ENCODE assay signal across 8 cellular contexts in the genomic region with DNA sequence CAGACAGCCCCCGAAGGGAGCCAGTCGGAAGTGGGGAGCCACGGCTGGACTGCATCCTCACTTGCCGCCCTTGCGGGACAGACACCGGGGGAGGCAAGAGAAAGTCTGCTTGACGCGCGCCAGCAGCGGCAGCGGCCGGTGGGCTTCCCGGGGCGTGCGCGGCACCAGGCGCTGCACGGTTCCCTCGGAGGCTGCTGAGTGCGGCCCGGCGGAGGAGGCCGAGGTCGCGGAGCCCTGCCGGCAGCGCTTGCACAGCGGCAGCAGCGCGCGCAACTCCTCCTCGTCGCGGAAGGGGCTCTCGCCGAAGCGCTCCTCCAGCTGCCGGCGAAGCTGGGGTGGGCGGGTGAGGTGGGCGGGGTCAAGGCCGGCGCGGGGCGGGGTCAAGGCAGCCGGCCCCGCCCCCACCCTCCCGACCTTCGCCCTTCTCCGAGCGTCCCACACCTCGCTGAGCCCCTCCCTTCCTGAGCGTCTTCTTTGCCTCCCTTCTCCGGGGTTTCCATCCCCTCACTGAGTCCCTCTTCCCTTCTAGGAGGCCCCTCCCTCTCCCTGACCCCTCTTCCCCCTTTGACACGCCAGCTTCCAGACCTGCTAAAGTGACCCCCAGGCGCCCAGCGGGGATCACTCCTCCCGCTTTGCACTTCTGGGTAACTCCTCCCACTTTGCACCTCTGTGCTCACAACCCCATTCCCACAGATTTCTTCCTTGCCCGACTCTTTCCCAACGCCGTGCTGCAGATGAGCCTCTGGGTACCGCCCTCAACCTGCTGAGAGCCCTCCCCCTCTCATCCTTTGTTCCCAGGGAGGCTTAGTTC. TPM values are rescaled to one million over a fixed set of nuclear protein-coding genes. Genes with fewer than 3 reads are reported as not detected.
A peak's percentile ranks its signal among the peaks of the same experiment; 100 is the strongest.
DNase-seq lines count a peak whose midpoint lies in the region; ATAC-seq and TF ChIP-seq lines count a peak whose summit lies in the region.

No MANE protein-coding gene starts in this region.

- intact Hi-C loops in activated B cell treated with CpG ODN at 0.5 μM for 24 hours (cut with micrococcal nuclease) = loop anchor here (1.0 to 5.0 kb wide), 4 partner anchors 19 to 155 kb away; partner anchors contain the start of gene PDRG1

- H3K4me3 Mint-ChIP-seq in activated B cell treated with CpG ODN at 0.5 μM for 24 hours = peak overlapping the region; percentile 56

- peak overlapping the region; percentile 11; the same call in 1 of the 2 replicates for H3K4me3 ChIP-seq in AG09309 (ENCODE audit: control insufficient read depth, low read depth, low read length)

- no peaks in the 10 kb centered on the region for H3K36me3 Mint-ChIP-seq in activated B cell treated with CpG ODN at 0.5 μM for 24 hours (ENCODE audit: low read depth)

- no peak overlapping the region for H3K27ac Mint-ChIP-seq in activated B cell treated with CpG ODN at 0.5 μM for 24 hours

- no peaks in the 10 kb centered on the region for H3K9me3 Mint-ChIP-seq in activated B cell treated with CpG ODN at 0.5 μM for 24 hours

- H3K27ac ChIP-seq in caudate nucleus (ENCODE audit: low read depth, low read length) = peak overlapping the region; percentile 2

- TF ChIP-seq CTCF in AG09309 (IDR thresholded peaks at IDR 0.05; ENCODE audit: control insufficient read depth, insufficient read depth, low read depth, low read length, missing control alignments) (no peak), activated B cell treated with CpG ODN at 0.5 μM for 24 hours (IDR thresholded peaks at IDR 0.05) (no peak)

- CTCF ChIA-PET in activated B cell treated with CpG ODN at 0.5 μM for 24 hours (lab: Charles Lee) = interaction anchor here (1.1 to 1.3 kb wide), 2 partner anchors 8 to 9 kb away, joined by 3 read pairs; no protein-coding TSS in a partner anchor

- H3K27me3 Mint-ChIP-seq in activated B cell treated with CpG ODN at 0.5 μM for 24 hours = peaks cover 6% of the 10 kb centered on the region

- POLR2A ChIA-PET in activated B cell treated with CpG ODN at 0.5 μM for 24 hours (lab: Charles Lee) = interaction anchor here (0.7 kb wide), 1 partner anchor 18 kb away, joined by 5 read pairs; no protein-coding TSS in a partner anchor

- peak; percentile 51 for ATAC-seq in GM19455 (IDR thresholded peaks at IDR 0.05; ENCODE audit: unreplicated experiment)
- ATAC-seq in activated B cell treated with CpG ODN at 0.5 μM for 24 hours (ENCODE audit: low read depth) = peak; percentile 88
- peak; percentile 78 for ATAC-seq in left lobe of liver
- ATAC-seq in HG03095 (IDR thresholded peaks at IDR 0.05; ENCODE audit: unreplicated experiment) = no peak

- peaks cover 18% of the 10 kb centered on the region for H3K4me1 Mint-ChIP-seq in activated B cell treated with CpG ODN at 0.5 μM for 24 hours

- DNase-seq in AG09309 (ENCODE audit: low read depth) (no peak), NCI-H1930 (lab: John Stamatoyannopoulos, UW) (peak; percentile 81 to 82), activated B cell treated with CpG ODN at 0.5 μM for 24 hours (peak; percentile 62), caudate nucleus (lab: John Stamatoyannopoulos, UW) (peak in 40 of 61 donors; percentile 19 to 80 (median 52)), left lobe of liver (ENCODE audit: low spot score) (peak; percentile 43)
- peak; percentile 71 for DNase-seq in stimulated activated CD4-positive, alpha-beta T cell treated with anti-CD3 and anti-CD28 coated beads, Interleukin-4, amount 100 ng/mL, for 1 hour

RNA-seq across cellular contexts. Expression of gene DUSP15, which starts 8.8 kb away (rescaled TPM):
- total RNA-seq in activated B cell treated with CpG ODN at 0.5 μM for 24 hours (25.0 and 26.9 TPM in 2 replicates), left lobe of liver (0.38 TPM)

RNA-seq across cellular contexts. Expression of gene TTLL9, which starts 8.9 kb away (rescaled TPM):
- 0.60 and 0.61 TPM in 2 replicates for total RNA-seq in activated B cell treated with CpG ODN at 0.5 μM for 24 hours
- not detected for total RNA-seq in left lobe of liver

RNA-seq across cellular contexts. Expression of gene FOXS1, which starts 16.1 kb away (rescaled TPM):
- total RNA-seq in activated B cell treated with CpG ODN at 0.5 μM for 24 hours = not detected in 2 replicates
- total RNA-seq in left lobe of liver = not detected

RNA-seq across cellular contexts. Expression of gene MYLK2, which starts 42.4 kb away (rescaled TPM):
- total RNA-seq in activated B cell treated with CpG ODN at 0.5 μM for 24 hours = not detected in 2 replicates
- not detected for total RNA-seq in left lobe of liver

Comparison
In these comparisons a context has a peak if more than half of its experiments do, and no peak if none do; other contexts are left out.
1. RNA of gene DUSP15, which starts 8.8 kb away (total RNA-seq): 25.0 to 26.9 TPM in activated B cell treated with CpG ODN at 0.5 μM for 24 hours; 0.38 TPM in left lobe of liver (single experiment); every median in the first group is over 10 times any median in the second.